ENCODE assay signal across 10 cellular contexts in genomic region chr10:73871915-73872710, GRCh38. TPM values are rescaled to one million over a fixed set of nuclear protein-coding genes. Genes with fewer than 3 reads are reported as not detected.
DNase-seq lines count a peak whose midpoint lies in the region; ATAC-seq and TF ChIP-seq lines count a peak whose summit lies in the region.
"Had no signal": no experiment of that assay in that cellular context is flagged by ENCODE, and none has a peak within 500 bp of the region (broad histone marks: within the 10 kb centered on the region; RNA-seq: fewer than 3 reads in every experiment).

No MANE protein-coding gene starts in this region.

- peaks cover 67% of the 10 kb centered on the region for H3K4me1 ChIP-seq in CD8-positive, alpha-beta memory T cell (ENCODE audit: insufficient read depth, low read length)
- peaks cover 5% of the 10 kb centered on the region for H3K4me1 ChIP-seq in endodermal cell (ENCODE audit: control insufficient read depth, insufficient read depth, low read length)
- peaks cover 70 to 76% of the 10 kb centered on the region in 2 experiments for H3K4me1 ChIP-seq in neutrophil (ENCODE audit: control insufficient read depth in 1 of 2, insufficient read depth in 1 of 2, low read depth in 1 of 2, low read length in 1 of 2)

- DNase-seq in CD8-positive, alpha-beta memory T cell = no peak
- peak; percentile 15 for DNase-seq in NCI-H69 (lab: John Stamatoyannopoulos, UW)
- DNase-seq in endodermal cell = no peak
- DNase-seq: activated gamma-delta T cell, NCI-H146 had no signal

- ATAC-seq in GM19328 (IDR thresholded peaks at IDR 0.05; ENCODE audit: unreplicated experiment) = no peak
- ATAC-seq in HG03095 (IDR thresholded peaks at IDR 0.05; ENCODE audit: unreplicated experiment) = no peak
- ATAC-seq in GM21825 (IDR thresholded peaks at IDR 0.05; ENCODE audit: unreplicated experiment) = no peak
- ATAC-seq in HG03175 (IDR thresholded peaks at IDR 0.05; ENCODE audit: unreplicated experiment) = no peak

- H3K27ac Mint-ChIP-seq in CD8-positive, alpha-beta memory T cell = peak overlapping the region; percentile 73 to 94 (median 86)
- no peak overlapping the region for H3K27ac Mint-ChIP-seq in endodermal cell

- POLR2A ChIA-PET in CD8-positive, alpha-beta memory T cell (lab: Charles Lee) = interaction anchor here (0.8 kb wide), 1 partner anchor 11 kb away, joined by 3 read pairs; no protein-coding TSS in a partner anchor

- peak; percentile 55 for TF ChIP-seq CTCF in endodermal cell (conservative IDR thresholded peaks at IDR 0.05)
- no peak for TF ChIP-seq CTCF in neutrophil (IDR thresholded peaks at IDR 0.05)

- peak overlapping the region; percentile 81 to 94 (median 86) for H3K4me3 Mint-ChIP-seq in CD8-positive, alpha-beta memory T cell
- peak overlapping the region; percentile 68 for H3K4me3 Mint-ChIP-seq in endodermal cell

- no peak overlapping the region for H3K9ac ChIP-seq in endodermal cell (ENCODE audit: extremely low read depth, low read length, poor library complexity, severe bottlenecking)

- peaks cover 9% of the 10 kb centered on the region for H3K36me3 ChIP-seq in CD8-positive, alpha-beta memory T cell (ENCODE audit: insufficient read depth, low read length)
- H3K36me3 ChIP-seq in endodermal cell (ENCODE audit: control insufficient read depth, insufficient read depth, low read length) (peaks cover 35% of the 10 kb centered on the region), neutrophil (peaks cover 47% of the 10 kb centered on the region)

- CTCF ChIA-PET in CD8-positive, alpha-beta memory T cell (lab: Charles Lee) = no interaction called here

- H3K36me3 Mint-ChIP-seq in CD8-positive, alpha-beta memory T cell = peaks cover 0 to 60% (median 4%) of the 10 kb centered on the region in 3 donors
- peaks cover 12% of the 10 kb centered on the region for H3K36me3 Mint-ChIP-seq in endodermal cell (ENCODE audit: low read depth)

- no peaks in the 10 kb centered on the region for H3K27me3 Mint-ChIP-seq in CD8-positive, alpha-beta memory T cell
- peaks cover 21% of the 10 kb centered on the region for H3K27me3 Mint-ChIP-seq in endodermal cell (ENCODE audit: insufficient read depth)

- no peaks in the 10 kb centered on the region for H3K27me3 ChIP-seq in CD8-positive, alpha-beta memory T cell (ENCODE audit: insufficient read depth, low read length, poor library complexity, severe bottlenecking)
- H3K27me3 ChIP-seq in endodermal cell (ENCODE audit: control insufficient read depth, insufficient read depth, low read length, poor library complexity, severe bottlenecking) (peaks cover 13% of the 10 kb centered on the region), neutrophil (no peaks in the 10 kb centered on the region)

- H3K4me3 ChIP-seq in CD8-positive, alpha-beta memory T cell (ENCODE audit: low read length) = no peak overlapping the region
- H3K4me3 ChIP-seq in endodermal cell (ENCODE audit: low read length) = peak overlapping the region; percentile 78
- peak overlapping the region; percentile 75 to 83 for H3K4me3 ChIP-seq in neutrophil (ENCODE audit: low read depth in 1 of 2, low read length in 1 of 2)

- H3K4me1 Mint-ChIP-seq in CD8-positive, alpha-beta memory T cell = peaks cover 60 to 85% (median 62%) of the 10 kb centered on the region in 3 donors
- H3K4me1 Mint-ChIP-seq in endodermal cell = peaks cover 10% of the 10 kb centered on the region

- no peaks in the 10 kb centered on the region for H3K9me3 ChIP-seq in CD8-positive, alpha-beta memory T cell (ENCODE audit: low read length)
- no peaks in the 10 kb centered on the region for H3K9me3 ChIP-seq in endodermal cell (ENCODE audit: control insufficient read depth, low read length)
- no peaks in the 10 kb centered on the region for H3K9me3 ChIP-seq in neutrophil

- H3K27ac ChIP-seq in CD8-positive, alpha-beta memory T cell (ENCODE audit: low read depth, low read length) = no peak overlapping the region
- no peak overlapping the region for H3K27ac ChIP-seq in endodermal cell (ENCODE audit: low read depth, low read length)
- H3K27ac ChIP-seq in neutrophil = peak overlapping the region; percentile 99

- no peaks in the 10 kb centered on the region for H3K9me3 Mint-ChIP-seq in CD8-positive, alpha-beta memory T cell
- H3K9me3 Mint-ChIP-seq in endodermal cell = no peaks in the 10 kb centered on the region

- WGBS in endodermal cell (ENCODE audit: insufficient coverage in 1 of 2, insufficient read length in 1 of 2), 2 experiments = 89 to 95% methylated on average over 4 to 7 of the region's 7 CpGs

RNA-seq across cellular contexts. Expression of gene CAMK2G, which starts 2.2 kb away (rescaled TPM):
- 10 to 100 TPM; 17.3 to 17.5 TPM for total RNA-seq in CD8-positive, alpha-beta memory T cell
- polyA plus RNA-seq in CD8-positive, alpha-beta memory T cell = 8.1 TPM
- total RNA-seq in endodermal cell = 10 to 100 TPM; 20.9 to 21.7 TPM
- 29.8 TPM for polyA plus RNA-seq in endodermal cell (2013, experiment 1 of 2)
- polyA plus RNA-seq in endodermal cell (2013, experiment 2 of 2) = 25.8 TPM

RNA-seq across cellular contexts. Expression of gene PLAU, which starts 38.8 kb away (rescaled TPM):
- total RNA-seq in CD8-positive, alpha-beta memory T cell = 1 to 10 TPM; 1.2 to 1.6 TPM
- not detected for polyA plus RNA-seq in CD8-positive, alpha-beta memory T cell
- 1 to 10 TPM; 2.7 to 3.3 TPM for total RNA-seq in endodermal cell
- 10.5 TPM for polyA plus RNA-seq in endodermal cell (2013, experiment 1 of 2)
- polyA plus RNA-seq in endodermal cell (2013, experiment 2 of 2) = 14.2 TPM
